Comparison of ENCODE assay signal across 8 cellular contexts in genomic region chr10:80945267-80945880, GRCh38.
DNase-seq lines count a peak whose midpoint lies in the region; ATAC-seq, FAIRE-seq and TF ChIP-seq lines count a peak whose summit lies in the region.

No MANE protein-coding gene starts in this region.

- H3K36me3 Mint-ChIP-seq in nephron (ENCODE audit: low read depth) (no peaks in the 10 kb centered on the region), T-helper 17 cell (ENCODE audit: low read depth) (no peaks in the 10 kb centered on the region)

- peak; percentile 37 for FAIRE-seq in K562 (lab: Jason Lieb, UNC)

- H3K27me3 ChIP-seq in K562 (ENCODE audit: control insufficient read depth in 2 of 2, insufficient read depth in 2 of 2, low read length in 2 of 2), result no peaks in the 10 kb centered on the region

- no peak for TF ChIP-seq EP300 in K562 (IDR thresholded peaks at IDR 0.05; ENCODE audit: low read length)

- no peak overlapping the region for H3K4me2 ChIP-seq in K562 (ENCODE audit: insufficient read depth, low read length)

- no peaks in the 10 kb centered on the region for H3K36me3 ChIP-seq in K562 (ENCODE audit: control insufficient read depth, insufficient read depth, low read length)

- TF ChIP-seq RAD21 in K562 (CRISPR knock-in tag; conservative IDR thresholded peaks at IDR 0.05 in 1 of 2, IDR thresholded peaks at IDR 0.05 in 1 of 2), result peak in 1 of 2 experiments; percentile 48; a peak in 3 of 4 replicates

- in situ Hi-C loops in K562 (cut with MboI), result no loop called here

- H3K9me3 ChIP-seq in K562 (replicated peaks; ENCODE audit: control insufficient read depth, insufficient read depth, low read depth, low read length), result no peaks in the 10 kb centered on the region
- H3K9me3 ChIP-seq in T-helper 17 cell (ENCODE audit: control insufficient read depth, low read length, poor library complexity, severe bottlenecking), result no peaks in the 10 kb centered on the region

- peak; percentile 83 for ATAC-seq in GM18867 (IDR thresholded peaks at IDR 0.05; ENCODE audit: unreplicated experiment)
- ATAC-seq in HG03159 (IDR thresholded peaks at IDR 0.05; ENCODE audit: unreplicated experiment), result peak; percentile 67
- ATAC-seq in K562, result peak; percentile 85
- ATAC-seq in T-helper 17 cell, result no peak

- no peak overlapping the region for H3K27ac ChIP-seq in K562 (ENCODE audit: extremely low read depth, low read depth, low read length)

- H4K20me1 ChIP-seq in K562 (replicated peaks; ENCODE audit: control insufficient read depth, insufficient read depth, low read length), result no peaks in the 10 kb centered on the region

- no peaks in the 10 kb centered on the region for H3K79me2 ChIP-seq in K562 (ENCODE audit: control insufficient read depth, insufficient read depth, low read length)

- no peak overlapping the region for H3K4me3 Mint-ChIP-seq in nephron
- H3K4me3 Mint-ChIP-seq in T-helper 17 cell, result no peak overlapping the region

- H3K27me3 Mint-ChIP-seq in nephron (ENCODE audit: low read depth) (peaks cover 4% of the 10 kb centered on the region), T-helper 17 cell (peaks cover 45% of the 10 kb centered on the region)

- 0% methylated on average over 1 of the region's 1 CpG for WGBS in K562 (ENCODE audit: insufficient coverage, low coverage, missing lambda C conversion rate)

- CTCF ChIA-PET in K562 (lab: Yijun Ruan, JAX; ENCODE audit: low intra/inter-chr PET ratio), result interaction anchor here (1.1 to 1.4 kb wide), 2 partner anchors 247 to 281 kb away, joined by 3 read pairs; no protein-coding TSS in a partner anchor

- peaks cover 15% of the 10 kb centered on the region for H3K4me1 Mint-ChIP-seq in nephron
- H3K4me1 Mint-ChIP-seq in T-helper 17 cell, result no peaks in the 10 kb centered on the region

- TF ChIP-seq CTCF in K562 (IDR thresholded peaks at IDR 0.05 in 2 of 3, conservative IDR thresholded peaks at IDR 0.05 in 1 of 3; ENCODE audit: insufficient read depth in 2 of 3, low read depth in 1 of 3, low read length in 3 of 3), result peak; percentile 47 to 63 (median 54); a peak in 5 of 6 replicates
- TF ChIP-seq CTCF in nephron (IDR thresholded peaks at IDR 0.05; ENCODE audit: unreplicated experiment in 3 of 3), result peak; percentile 85 to 87 (median 86)

- no peaks in the 10 kb centered on the region for H3K9me3 Mint-ChIP-seq in nephron

- POLR2A ChIA-PET in K562 (lab: Yijun Ruan, JAX), result interaction anchor here (0.6 kb wide), 1 partner anchor 279 kb away, joined by 4 read pairs; no protein-coding TSS in a partner anchor

- H3K27ac Mint-ChIP-seq in nephron, result peak overlapping the region in 2 of 3 experiments; percentile 6 to 18
- H3K27ac Mint-ChIP-seq in T-helper 17 cell, result no peak overlapping the region

- H3K9me1 ChIP-seq in K562 (ENCODE audit: control insufficient read depth, insufficient read depth, low read length), result no peaks in the 10 kb centered on the region

- DNase-seq in K562 (ENCODE audit: extremely low read depth in 1 of 4, low spot score in 3 of 4) (peak in 2 of 4 experiments; percentile 10 to 21), T-helper 17 cell (no peak), T-helper 2 cell (no peak), NOMO-1 (lab: John Stamatoyannopoulos, UW; ENCODE audit: unreplicated experiment in 2 of 2) (no peak)
- DNase-seq in activated CD4-positive, alpha-beta T cell treated with anti-CD3 and anti-CD28 coated beads for 48 hours, result no peak

- H3K4me1 ChIP-seq in K562 (replicated peaks in 1 of 2; ENCODE audit: control insufficient read depth in 2 of 2, insufficient read depth in 2 of 2, low read length in 2 of 2), result no peaks in the 10 kb centered on the region

- intact Hi-C loops in K562 (cut with micrococcal nuclease), result no loop called here

- no TSS peak for BruUV-seq in K562 (replicated peaks; lab: Mats Ljungman, UMichigan)

- no peak overlapping the region for H3K9ac ChIP-seq in K562 (ENCODE audit: insufficient read depth in 1 of 2, low read depth in 2 of 2, low read length in 2 of 2)

- H2AFZ ChIP-seq in K562 (ENCODE audit: low read depth, low read length), result no peak overlapping the region

- H3K4me3 ChIP-seq in K562, result no peak overlapping the region

- no peak for TF ChIP-seq POLR2A in K562 (conservative IDR thresholded peaks at IDR 0.05)

TF ChIP-seq in K562, 482 proteins besides CTCF, POLR2A, EP300 and RAD21:
- TF ChIP-seq GABPB2 (CRISPR knock-in tag; conservative IDR thresholded peaks at IDR 0.05) (no peak), KLF1 (tag; IDR thresholded peaks at IDR 0.05) (no peak), PCBP1 (IDR thresholded peaks at IDR 0.05; ENCODE audit: low read depth, low read length, poor library complexity, severe bottlenecking) (no peak), DEAF1 (CRISPR knock-in tag; IDR thresholded peaks at IDR 0.05) (no peak), SMC3 (conservative IDR thresholded peaks at IDR 0.05; ENCODE audit: insufficient read depth, low read depth, low read length) (0 out of 2 replicates have a peak, but pooled peaks have one; percentile 39), ZNF212 (CRISPR knock-in tag; IDR thresholded peaks at IDR 0.05) (no peak)
